In genomic region chrX:123961268-123962005, GRCh38 we compare ENCODE assay signal across 8 cellular contexts. TPM values are rescaled to one million over a fixed set of nuclear protein-coding genes. Genes with fewer than 3 reads are reported as not detected.
DNase-seq lines count a peak whose midpoint lies in the region; ATAC-seq, FAIRE-seq and TF ChIP-seq lines count a peak whose summit lies in the region.

Gene STAG2 (plus strand): TSS chrX:123961706. CDS start chrX:124022628, 60,922 bp downstream.

- TF ChIP-seq CTCF in AG10803 (conservative IDR thresholded peaks at IDR 0.05; ENCODE audit: low read length), result no peak
- TF ChIP-seq CTCF in HCT116 (IDR thresholded peaks at IDR 0.05 in 2 of 3, conservative IDR thresholded peaks at IDR 0.05 in 1 of 3; ENCODE audit: borderline replicate concordance in 1 of 3, insufficient read depth in 1 of 3, low read depth in 2 of 3, low read length in 2 of 3), result no peak

- CTCF ChIA-PET in HCT116 (lab: Charles Lee), result interaction anchor here (1.0 to 1.2 kb wide), 2 partner anchors 15 kb away, joined by 4 to 5 read pairs; no protein-coding TSS in a partner anchor

- TF ChIP-seq RAD21 in HCT116 (IDR thresholded peaks at IDR 0.05; ENCODE audit: low read depth), result no peak

- FAIRE-seq in small intestine (lab: Jason Lieb, UNC), result no peak

- H3K9me2 ChIP-seq in HCT116 (ENCODE audit: insufficient read depth), result no peaks in the 10 kb centered on the region

- intact Hi-C loops in HCT116 (cut with micrococcal nuclease), result loop anchor here (5.0 kb wide), 1 partner anchor 129 kb away; no protein-coding TSS in a partner anchor

- BruUV-seq in HCT116 (replicated peaks; lab: Mats Ljungman, UMichigan), result no TSS peak

- H3K9me3 ChIP-seq in HCT116 (ENCODE audit: control insufficient read depth in 1 of 2, insufficient read depth in 1 of 2, low read depth in 1 of 2, low read length in 2 of 2) (no peaks in the 10 kb centered on the region), small intestine (ENCODE audit: control insufficient read depth, low read depth) (no peaks in the 10 kb centered on the region)

- whole genome bisulfite sequencing in small intestine, 3 donors, result 1 to 48% (median 18%) methylated on average over 16 to 36 of the region's 38 CpGs

- H3K27me3 ChIP-seq in HCT116 (ENCODE audit: insufficient read depth, low read length) (no peaks in the 10 kb centered on the region), small intestine (ENCODE audit: control insufficient read depth in 2 of 2, insufficient read depth in 2 of 2, low read length in 2 of 2) (no peaks in the 10 kb centered on the region)

- H2AFZ ChIP-seq in HCT116 (ENCODE audit: low read depth, low read length, poor library complexity, severe bottlenecking), result no peak within 1 kb of the TSS

- no peak for TF ChIP-seq POLR2A in HCT116 (IDR thresholded peaks at IDR 0.05; ENCODE audit: borderline replicate concordance, extremely low read depth, insufficient read depth, insufficient read length)

- DNase-seq in AG10803 (ENCODE audit: low read depth) (peak; percentile 86), HCT116 (ENCODE audit: low read depth, low spot score) (peak; percentile 73), NCI-H510A treated with DMSO at 0.1 percent for 48 hours (lab: John Stamatoyannopoulos, UW) (peak; percentile 81), cerebellar nuclear complex (lab: John Stamatoyannopoulos, UW) (peak; percentile 3 to 9), iris pigment epithelial cell (ENCODE audit: low read depth) (peak; percentile 81), small intestine (peak; percentile 68)
- peak; percentile 20 for DNase-seq in activated CD4-positive, alpha-beta T cell treated with anti-CD3 and anti-CD28 coated beads for 1 hour

- ATAC-seq in HCT116, result peak; percentile 58
- ATAC-seq in HG03196 (IDR thresholded peaks at IDR 0.05; ENCODE audit: unreplicated experiment), result no peak

- H4K20me1 ChIP-seq in HCT116 (ENCODE audit: insufficient read depth), result no peaks in the 10 kb centered on the region

- H3K4me1 ChIP-seq in HCT116 (ENCODE audit: control insufficient read depth in 1 of 2, insufficient read depth in 2 of 2, low read length in 2 of 2), result peaks cover 9 to 22% of the 10 kb centered on the region in 2 experiments
- no peaks in the 10 kb centered on the region for H3K4me1 ChIP-seq in small intestine (ENCODE audit: control insufficient read depth in 2 of 2, insufficient read depth in 1 of 2, low read depth in 1 of 2, low read length in 1 of 2)

- POLR2A ChIA-PET in HCT116 (lab: Charles Lee), result interaction anchor here (0.7 kb wide), 1 partner anchor 369 kb away, joined by 3 read pairs; no protein-coding TSS in a partner anchor

- H3K4me2 ChIP-seq in HCT116 (ENCODE audit: low read length), result peak within 1 kb of the TSS; percentile 87

- H3K36me3 ChIP-seq in HCT116 (ENCODE audit: control insufficient read depth in 1 of 2, insufficient read depth in 2 of 2, low read length in 2 of 2) (no peaks in the 10 kb centered on the region), small intestine (ENCODE audit: control insufficient read depth in 2 of 2, insufficient read depth in 2 of 2, low read length in 2 of 2) (no peaks in the 10 kb centered on the region)

- peaks cover 47% of the 10 kb centered on the region for H3K79me2 ChIP-seq in HCT116 (ENCODE audit: insufficient read depth, low read length)

- RAD21 ChIA-PET in HCT116 (lab: Charles Lee; ENCODE audit: low non-redundant PET in 1 of 2, low total read pairs in 2 of 2, uncharacterized antibody in 2 of 2, unreplicated experiment in 2 of 2), result no interaction called here

- H3K4me3 ChIP-seq in AG10803 (ENCODE audit: low read length) (peak within 1 kb of the TSS; percentile 80), HCT116 (replicated peaks in 1 of 2; ENCODE audit: low read depth in 1 of 2, low read length in 2 of 2) (peak within 1 kb of the TSS; percentile 70 to 78), small intestine (ENCODE audit: low read depth in 1 of 2, low read length in 2 of 2) (peak within 1 kb of the TSS; percentile 68 to 85)

- H3K27ac ChIP-seq in HCT116 (ENCODE audit: low read depth, low read length) (peak within 1 kb of the TSS; percentile 90), small intestine (ENCODE audit: low read depth in 1 of 2, low read length in 1 of 2) (peak within 1 kb of the TSS; percentile 97)

- H3K9ac ChIP-seq in HCT116 (ENCODE audit: low read length), result peak within 1 kb of the TSS; percentile 95

TF ChIP-seq in HCT116, 20 proteins besides CTCF, POLR2A, EP300 and RAD21:
- TF ChIP-seq ELF1 (IDR thresholded peaks at IDR 0.05; ENCODE audit: borderline replicate concordance, low read depth), result no peak
- no peak for TF ChIP-seq ZBTB33 (IDR thresholded peaks at IDR 0.05; ENCODE audit: extremely low read depth, insufficient replicate concordance, low read length)
- TF ChIP-seq YY1 (IDR thresholded peaks at IDR 0.05; ENCODE audit: extremely low read depth, insufficient replicate concordance, low read depth, low read length), result peak; percentile 88
- TF ChIP-seq FOSL1 (IDR thresholded peaks at IDR 0.05; ENCODE audit: low read depth), result no peak
- no peak for TF ChIP-seq SP1 (IDR thresholded peaks at IDR 0.05; ENCODE audit: low read depth)
- TF ChIP-seq MAX (IDR thresholded peaks at IDR 0.05), result no peak
- TF ChIP-seq SRF (IDR thresholded peaks at IDR 0.05; ENCODE audit: low read depth), result no peak
- TF ChIP-seq POLR2AphosphoS5 (IDR thresholded peaks at IDR 0.05; ENCODE audit: low read depth, low read length), result peak; percentile 61

RNA-seq across cellular contexts. Expression of gene STAG2, which starts in this region (rescaled TPM):
- total RNA-seq in HCT116 (2021; ENCODE audit: unreplicated experiment), result 66.3 TPM
- 35.3 and 36.0 TPM in 2 replicates for polyA plus RNA-seq in HCT116 (2012)
- polyA plus RNA-seq in small intestine, result 10 to 100 TPM; 19.7 to 30.2 (median 24.4) TPM

Comparison
In these comparisons a context has a peak if more than half of its experiments do, and no peak if none do; other contexts are left out.
1. DNase-seq: peak in every context shown above with its lines; median percentile 86 in AG10803; 81 in NCI-H510A treated with DMSO at 0.1 percent for 48 hours; 81 in iris pigment epithelial cell; 73 in HCT116; 68 in small intestine; 20 in activated CD4-positive, alpha-beta T cell treated with anti-CD3 and anti-CD28 coated beads for 1 hour; 6 in cerebellar nuclear complex.